Comparison of ENCODE assay signal across 8 cellular contexts in genomic region chr10:95756061-95756751, GRCh38. TPM values are rescaled to one million over a fixed set of nuclear protein-coding genes. Genes with fewer than 3 reads are reported as not detected.
DNase-seq lines count a peak whose midpoint lies in the region; ATAC-seq, FAIRE-seq and TF ChIP-seq lines count a peak whose summit lies in the region.

Gene ENTPD1, plus strand, starts transcription at chr10:95756163. Its CDS starts 77 bp downstream, at chr10:95756240.

- H3K79me2 ChIP-seq in astrocyte (ENCODE audit: insufficient read depth, low read length): no peaks in the 10 kb centered on the region

- H3K9me3 Mint-ChIP-seq in Caco-2 (ENCODE audit: unreplicated experiment): peaks cover 10% of the 10 kb centered on the region
- peaks cover 2% of the 10 kb centered on the region for H3K9me3 Mint-ChIP-seq in astrocyte (ENCODE audit: unreplicated experiment)

- CTCF ChIA-PET in Caco-2 (lab: Charles Lee): interaction anchor here (0.6 to 1.2 kb wide), 3 partner anchors 27 to 1346 kb away, joined by 3 to 8 read pairs (median 3); partner anchors contain the start of gene TCTN3

- H3K4me3 ChIP-seq in Caco-2 (ENCODE audit: low read depth, low read length): peak within 1 kb of the TSS; percentile 33
- H3K4me3 ChIP-seq in astrocyte (ENCODE audit: insufficient read depth, low read depth, low read length): no peak within 1 kb of the TSS
- H3K4me3 ChIP-seq in iPS-20b (ENCODE audit: low read length): peak within 1 kb of the TSS; percentile 67
- peak within 1 kb of the TSS; percentile 1 to 71 (median 42) for H3K4me3 ChIP-seq in spleen

- 3 to 8% (median 4%) methylated on average over 11 of the region's 11 CpGs for WGBS in spleen, 5 donors

- peak in 2 of 3 donors; percentile 30 to 80 for TF ChIP-seq POLR2A in spleen (IDR thresholded peaks at IDR 0.05)

- peaks cover 10% of the 10 kb centered on the region for H3K27me3 Mint-ChIP-seq in Caco-2 (ENCODE audit: insufficient read depth, unreplicated experiment)
- peaks cover 13% of the 10 kb centered on the region for H3K27me3 Mint-ChIP-seq in astrocyte (ENCODE audit: low read depth, unreplicated experiment)

- H3K4me3 Mint-ChIP-seq in Caco-2 (ENCODE audit: unreplicated experiment): peak within 1 kb of the TSS; percentile 83
- H3K4me3 Mint-ChIP-seq in astrocyte (ENCODE audit: unreplicated experiment): peak within 1 kb of the TSS; percentile 79

- BruUV-seq in Caco-2 (replicated peaks; lab: Mats Ljungman, UMichigan): TSS peak; percentile 49

- TF ChIP-seq CTCF in Caco-2 (IDR thresholded peaks at IDR 0.05; ENCODE audit: insufficient read depth in 1 of 2, low read depth in 1 of 2, low read length in 1 of 2, severe bottlenecking in 1 of 2, unreplicated experiment in 1 of 2) (no peak), astrocyte (IDR thresholded peaks at IDR 0.05; ENCODE audit: insufficient read depth, low read depth, low read length) (no peak), spleen (IDR thresholded peaks at IDR 0.05 in 8 of 11, conservative IDR thresholded peaks at IDR 0.05 in 3 of 11) (no peak)

- ATAC-seq in HG02798 (IDR thresholded peaks at IDR 0.05; ENCODE audit: poor library complexity, unreplicated experiment) (peak; percentile 30), GM21576 (IDR thresholded peaks at IDR 0.05; ENCODE audit: unreplicated experiment) (no peak)

- POLR2A ChIA-PET in Caco-2 (lab: Charles Lee): no interaction called here

- peak within 1 kb of the TSS; percentile 55 for H2AFZ ChIP-seq in astrocyte (ENCODE audit: low read depth, low read length)

- H3K36me3 Mint-ChIP-seq in Caco-2 (ENCODE audit: insufficient read depth, unreplicated experiment) (no peaks in the 10 kb centered on the region), astrocyte (ENCODE audit: low read depth, unreplicated experiment) (no peaks in the 10 kb centered on the region)

- H3K36me3 ChIP-seq in Caco-2 (ENCODE audit: control insufficient read depth, insufficient read depth, low read length) (no peaks in the 10 kb centered on the region), astrocyte (ENCODE audit: insufficient read depth, low read length) (no peaks in the 10 kb centered on the region), iPS-20b (ENCODE audit: insufficient read depth, low read depth, low read length) (no peaks in the 10 kb centered on the region), spleen (no peaks in the 10 kb centered on the region)

- H3K9ac ChIP-seq in astrocyte (ENCODE audit: low read length): no peak within 1 kb of the TSS
- peak within 1 kb of the TSS; percentile 37; the same call in 1 of the 2 replicates for H3K9ac ChIP-seq in iPS-20b (ENCODE audit: low read depth, low read length)

- no peaks in the 10 kb centered on the region for H3K9me3 ChIP-seq in Caco-2
- H3K9me3 ChIP-seq in astrocyte (ENCODE audit: insufficient read depth, low read depth, low read length): no peaks in the 10 kb centered on the region
- H3K9me3 ChIP-seq in iPS-20b (ENCODE audit: insufficient read depth, low read depth, low read length): no peaks in the 10 kb centered on the region
- H3K9me3 ChIP-seq in spleen: no peaks in the 10 kb centered on the region

- intact Hi-C loops in Caco-2 (cut with micrococcal nuclease; ENCODE audit: unreplicated experiment) (no loop called here), spleen (cut with DNase I; ENCODE audit: low total_unique reads) (no loop called here)

- peak within 1 kb of the TSS; percentile 73 for H3K4me2 ChIP-seq in astrocyte (ENCODE audit: low read length)

- H3K27ac ChIP-seq in astrocyte (ENCODE audit: low read depth, low read length): no peak within 1 kb of the TSS
- H3K27ac ChIP-seq in iPS-20b (ENCODE audit: low read length): no peak within 1 kb of the TSS
- peak within 1 kb of the TSS; percentile 70 to 97 (median 90) for H3K27ac ChIP-seq in spleen

- FAIRE-seq in astrocyte (lab: Jason Lieb, UNC): no peak

- H3K27ac Mint-ChIP-seq in Caco-2 (ENCODE audit: unreplicated experiment) (no peak within 1 kb of the TSS), astrocyte (ENCODE audit: unreplicated experiment) (no peak within 1 kb of the TSS)

- peaks cover 11% of the 10 kb centered on the region for H3K4me1 Mint-ChIP-seq in Caco-2 (ENCODE audit: low read depth, unreplicated experiment)
- peaks cover 9% of the 10 kb centered on the region for H3K4me1 Mint-ChIP-seq in astrocyte (ENCODE audit: low read depth, unreplicated experiment)

- H3K4me1 ChIP-seq in Caco-2 (no peaks in the 10 kb centered on the region), astrocyte (ENCODE audit: insufficient read depth, low read length) (no peaks in the 10 kb centered on the region), iPS-20b (ENCODE audit: insufficient read depth, low read length) (no peaks in the 10 kb centered on the region; the same call in 1 of the 2 replicates), spleen (peaks cover 13 to 66% (median 49%) of the 10 kb centered on the region in 6 donors)

- H3K27me3 ChIP-seq in Caco-2 (replicated peaks; ENCODE audit: control insufficient read depth, insufficient read depth, low read length) (no peaks in the 10 kb centered on the region), astrocyte (ENCODE audit: insufficient read depth, low read length) (no peaks in the 10 kb centered on the region), iPS-20b (ENCODE audit: insufficient read depth, low read length) (peaks cover 11% of the 10 kb centered on the region; the same call in 1 of the 2 replicates), spleen (replicated peaks in 1 of 7) (no peaks in the 10 kb centered on the region)

- DNase-seq in Caco-2 (no peak), astrocyte (ENCODE audit: low read depth) (no peak), spleen (no peak), NCI-H187 (lab: John Stamatoyannopoulos, UW) (no peak), NCI-H226 (no peak)

- no peaks in the 10 kb centered on the region for H4K20me1 ChIP-seq in astrocyte (ENCODE audit: insufficient read depth, low read length)

RNA-seq across cellular contexts. Expression of gene ENTPD1, which starts in this region (rescaled TPM):
- 1.7 and 2.2 TPM in 2 replicates for total RNA-seq in Caco-2 (2022)
- 0.77 and 0.95 TPM in 2 replicates for total RNA-seq in astrocyte
- 10 to 100 TPM; 52.6 to 92.9 (median 64.1) TPM for total RNA-seq in spleen
- polyA plus RNA-seq in spleen: 10 to 100 TPM; 14.1 to 19.7 (median 14.6) TPM

Comparison
In these comparisons a context has a peak if more than half of its experiments do, and no peak if none do; other contexts are left out.
1. RNA of gene ENTPD1 (total RNA-seq): 52.6 to 92.9 TPM in spleen; 1.7 to 2.2 TPM in Caco-2 and 0.77 to 0.95 TPM in astrocyte; every median in the first group is over 10 times any median in the second.
2. H3K27ac ChIP-seq: peak in spleen (8 of 8); none in astrocyte (single experiment) and iPS-20b (single experiment).